Comparison of ENCODE assay signal across 1 cellular context in the genomic region with DNA sequence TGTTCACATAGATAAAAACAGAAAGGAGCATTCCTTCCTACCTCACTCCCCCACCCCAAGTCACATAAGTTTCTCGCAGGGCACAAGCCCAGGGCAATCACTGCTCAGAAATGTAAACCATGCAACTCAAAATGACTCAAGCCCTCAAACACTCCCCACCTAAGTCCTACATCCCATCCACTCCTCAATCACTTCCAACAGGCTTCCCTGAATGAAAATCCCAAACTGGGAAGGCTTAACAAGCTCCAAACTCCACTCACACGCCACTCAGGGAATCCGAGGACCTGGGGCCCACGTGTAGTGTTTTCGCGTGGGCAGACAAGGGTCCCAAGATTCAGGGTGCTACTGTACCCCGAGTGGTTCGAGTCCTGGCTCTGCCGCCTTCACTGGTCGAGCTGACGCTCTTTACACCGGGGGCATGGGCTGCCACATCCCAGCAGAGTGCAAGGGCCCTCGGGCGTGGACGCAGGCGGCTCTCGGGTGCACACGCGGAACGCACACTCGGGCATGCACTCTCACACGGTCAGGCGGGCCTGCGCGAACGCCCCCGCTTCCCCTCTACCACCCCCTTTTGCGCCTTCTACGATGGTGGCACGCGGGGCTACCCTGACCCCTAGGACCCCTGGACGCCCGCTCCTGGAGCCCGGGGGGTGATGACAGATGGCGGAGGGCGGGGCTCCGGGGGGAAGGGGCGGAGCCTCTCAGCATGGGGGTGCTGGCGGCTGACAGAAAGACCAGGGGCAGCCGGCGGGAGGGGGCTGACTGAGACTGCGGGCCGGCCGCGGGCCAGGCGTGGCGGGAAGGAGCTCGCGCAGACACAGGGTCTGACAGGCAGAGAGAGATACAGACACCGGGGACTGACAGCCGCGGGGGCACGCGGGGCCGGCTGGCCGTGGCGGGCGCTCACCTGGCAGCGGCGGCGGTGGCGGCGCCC.
A peak's percentile ranks its signal among the peaks of the same experiment; 100 is the strongest.
TF ChIP-seq lines count a peak whose summit lies in the region.

No MANE protein-coding gene starts in this region.

TF ChIP-seq in HepG2, 621 proteins besides CTCF, POLR2A, EP300 and RAD21 (continued from another document and continues in another):
- TF ChIP-seq GMEB2 (CRISPR knock-in tag; IDR thresholded peaks at IDR 0.05; ENCODE audit: low read depth) (no peak), CREB1 (IDR thresholded peaks at IDR 0.05) (no peak), CREB1 (CRISPR knock-in tag; IDR thresholded peaks at IDR 0.05) (no peak), ZNF264 (CRISPR knock-in tag; IDR thresholded peaks at IDR 0.05) (peak; percentile 67; the same call in 1 of the 2 replicates), ZNF607 (CRISPR knock-in tag; IDR thresholded peaks at IDR 0.05; ENCODE audit: borderline replicate concordance) (0 out of 2 replicates have a peak, but pooled peaks have one; percentile 85), KDM2A (CRISPR knock-in tag; IDR thresholded peaks at IDR 0.05; ENCODE audit: borderline replicate concordance, low read depth) (peak; percentile 72), ZNF674 (CRISPR knock-in tag; IDR thresholded peaks at IDR 0.05; ENCODE audit: low read depth) (0 out of 2 replicates have a peak, but pooled peaks have one; percentile 67), ZNF460 (CRISPR knock-in tag; IDR thresholded peaks at IDR 0.05; ENCODE audit: borderline replicate concordance) (no peak), ZNF749 (CRISPR knock-in tag; IDR thresholded peaks at IDR 0.05; ENCODE audit: borderline replicate concordance) (peak; percentile 68; the same call in 1 of the 2 replicates), PATZ1 (CRISPR knock-in tag; IDR thresholded peaks at IDR 0.05) (peak; percentile 83; the same call in 1 of the 2 replicates), ETV5 (CRISPR knock-in tag; IDR thresholded peaks at IDR 0.05; ENCODE audit: borderline replicate concordance) (peak; percentile 18; the same call in 1 of the 2 replicates), HNRNPL (IDR thresholded peaks at IDR 0.05; ENCODE audit: low read depth, low read length) (0 out of 2 replicates have a peak, but pooled peaks have one; percentile 34), ZNF780A (CRISPR knock-in tag; IDR thresholded peaks at IDR 0.05) (no peak), TFAP4 (IDR thresholded peaks at IDR 0.05; ENCODE audit: borderline replicate concordance, low read depth) (peak; percentile 25; the same call in 1 of the 2 replicates), HNF4G (IDR thresholded peaks at IDR 0.05; ENCODE audit: borderline replicate concordance, low read depth, low read length) (no peak), HNF4G (CRISPR knock-in tag; IDR thresholded peaks at IDR 0.05; ENCODE audit: borderline replicate concordance, low read depth) (peak; percentile 77; the same call in 1 of the 2 replicates), MTF2 (CRISPR knock-in tag; IDR thresholded peaks at IDR 0.05; ENCODE audit: borderline replicate concordance) (peak; percentile 85; the same call in 1 of the 2 replicates), HDAC2 (CRISPR knock-in tag; IDR thresholded peaks at IDR 0.05) (peak; percentile 58; the same call in 1 of the 2 replicates), SRSF1 (optimal IDR thresholded peaks at IDR 0.05; ENCODE audit: low read depth, low read length) (peak; percentile 92), ZNF326 (CRISPR knock-in tag; IDR thresholded peaks at IDR 0.05; ENCODE audit: borderline replicate concordance) (no peak), KLF15 (CRISPR knock-in tag; IDR thresholded peaks at IDR 0.05; ENCODE audit: borderline replicate concordance) (no peak), NR2F2 (IDR thresholded peaks at IDR 0.05; ENCODE audit: borderline replicate concordance, low read depth) (peak; percentile 39; the same call in 1 of the 2 replicates), ZNF660 (CRISPR knock-in tag; IDR thresholded peaks at IDR 0.05; ENCODE audit: borderline replicate concordance, low read depth) (no peak), ZMYM2 (CRISPR knock-in tag; IDR thresholded peaks at IDR 0.05) (0 out of 2 replicates have a peak, but pooled peaks have one; percentile 21), HDAC6 (IDR thresholded peaks at IDR 0.05; ENCODE audit: low read depth, low read length) (no peak)
- TF ChIP-seq, protein P1, sequence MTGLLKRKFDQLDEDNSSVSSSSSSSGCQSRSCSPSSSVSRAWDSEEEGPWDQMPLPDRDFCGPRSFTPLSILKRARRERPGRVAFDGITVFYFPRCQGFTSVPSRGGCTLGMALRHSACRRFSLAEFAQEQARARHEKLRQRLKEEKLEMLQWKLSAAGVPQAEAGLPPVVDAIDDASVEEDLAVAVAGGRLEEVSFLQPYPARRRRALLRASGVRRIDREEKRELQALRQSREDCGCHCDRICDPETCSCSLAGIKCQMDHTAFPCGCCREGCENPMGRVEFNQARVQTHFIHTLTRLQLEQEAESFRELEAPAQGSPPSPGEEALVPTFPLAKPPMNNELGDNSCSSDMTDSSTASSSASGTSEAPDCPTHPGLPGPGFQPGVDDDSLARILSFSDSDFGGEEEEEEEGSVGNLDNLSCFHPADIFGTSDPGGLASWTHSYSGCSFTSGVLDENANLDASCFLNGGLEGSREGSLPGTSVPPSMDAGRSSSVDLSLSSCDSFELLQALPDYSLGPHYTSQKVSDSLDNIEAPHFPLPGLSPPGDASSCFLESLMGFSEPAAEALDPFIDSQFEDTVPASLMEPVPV (CRISPR knock-in tag; IDR thresholded peaks at IDR 0.05): peak; percentile 24; the same call in 1 of the 2 replicates
- TF ChIP-seq, protein P2, sequence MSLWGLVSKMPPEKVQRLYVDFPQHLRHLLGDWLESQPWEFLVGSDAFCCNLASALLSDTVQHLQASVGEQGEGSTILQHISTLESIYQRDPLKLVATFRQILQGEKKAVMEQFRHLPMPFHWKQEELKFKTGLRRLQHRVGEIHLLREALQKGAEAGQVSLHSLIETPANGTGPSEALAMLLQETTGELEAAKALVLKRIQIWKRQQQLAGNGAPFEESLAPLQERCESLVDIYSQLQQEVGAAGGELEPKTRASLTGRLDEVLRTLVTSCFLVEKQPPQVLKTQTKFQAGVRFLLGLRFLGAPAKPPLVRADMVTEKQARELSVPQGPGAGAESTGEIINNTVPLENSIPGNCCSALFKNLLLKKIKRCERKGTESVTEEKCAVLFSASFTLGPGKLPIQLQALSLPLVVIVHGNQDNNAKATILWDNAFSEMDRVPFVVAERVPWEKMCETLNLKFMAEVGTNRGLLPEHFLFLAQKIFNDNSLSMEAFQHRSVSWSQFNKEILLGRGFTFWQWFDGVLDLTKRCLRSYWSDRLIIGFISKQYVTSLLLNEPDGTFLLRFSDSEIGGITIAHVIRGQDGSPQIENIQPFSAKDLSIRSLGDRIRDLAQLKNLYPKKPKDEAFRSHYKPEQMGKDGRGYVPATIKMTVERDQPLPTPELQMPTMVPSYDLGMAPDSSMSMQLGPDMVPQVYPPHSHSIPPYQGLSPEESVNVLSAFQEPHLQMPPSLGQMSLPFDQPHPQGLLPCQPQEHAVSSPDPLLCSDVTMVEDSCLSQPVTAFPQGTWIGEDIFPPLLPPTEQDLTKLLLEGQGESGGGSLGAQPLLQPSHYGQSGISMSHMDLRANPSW (CRISPR knock-in tag; IDR thresholded peaks at IDR 0.05; ENCODE audit: borderline replicate concordance): no peak
- TF ChIP-seq, protein P3, sequence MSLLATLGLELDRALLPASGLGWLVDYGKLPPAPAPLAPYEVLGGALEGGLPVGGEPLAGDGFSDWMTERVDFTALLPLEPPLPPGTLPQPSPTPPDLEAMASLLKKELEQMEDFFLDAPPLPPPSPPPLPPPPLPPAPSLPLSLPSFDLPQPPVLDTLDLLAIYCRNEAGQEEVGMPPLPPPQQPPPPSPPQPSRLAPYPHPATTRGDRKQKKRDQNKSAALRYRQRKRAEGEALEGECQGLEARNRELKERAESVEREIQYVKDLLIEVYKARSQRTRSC (CRISPR knock-in tag; IDR thresholded peaks at IDR 0.05; ENCODE audit: low read depth): 0 out of 2 replicates have a peak, but pooled peaks have one; percentile 74
- TF ChIP-seq, protein P4, sequence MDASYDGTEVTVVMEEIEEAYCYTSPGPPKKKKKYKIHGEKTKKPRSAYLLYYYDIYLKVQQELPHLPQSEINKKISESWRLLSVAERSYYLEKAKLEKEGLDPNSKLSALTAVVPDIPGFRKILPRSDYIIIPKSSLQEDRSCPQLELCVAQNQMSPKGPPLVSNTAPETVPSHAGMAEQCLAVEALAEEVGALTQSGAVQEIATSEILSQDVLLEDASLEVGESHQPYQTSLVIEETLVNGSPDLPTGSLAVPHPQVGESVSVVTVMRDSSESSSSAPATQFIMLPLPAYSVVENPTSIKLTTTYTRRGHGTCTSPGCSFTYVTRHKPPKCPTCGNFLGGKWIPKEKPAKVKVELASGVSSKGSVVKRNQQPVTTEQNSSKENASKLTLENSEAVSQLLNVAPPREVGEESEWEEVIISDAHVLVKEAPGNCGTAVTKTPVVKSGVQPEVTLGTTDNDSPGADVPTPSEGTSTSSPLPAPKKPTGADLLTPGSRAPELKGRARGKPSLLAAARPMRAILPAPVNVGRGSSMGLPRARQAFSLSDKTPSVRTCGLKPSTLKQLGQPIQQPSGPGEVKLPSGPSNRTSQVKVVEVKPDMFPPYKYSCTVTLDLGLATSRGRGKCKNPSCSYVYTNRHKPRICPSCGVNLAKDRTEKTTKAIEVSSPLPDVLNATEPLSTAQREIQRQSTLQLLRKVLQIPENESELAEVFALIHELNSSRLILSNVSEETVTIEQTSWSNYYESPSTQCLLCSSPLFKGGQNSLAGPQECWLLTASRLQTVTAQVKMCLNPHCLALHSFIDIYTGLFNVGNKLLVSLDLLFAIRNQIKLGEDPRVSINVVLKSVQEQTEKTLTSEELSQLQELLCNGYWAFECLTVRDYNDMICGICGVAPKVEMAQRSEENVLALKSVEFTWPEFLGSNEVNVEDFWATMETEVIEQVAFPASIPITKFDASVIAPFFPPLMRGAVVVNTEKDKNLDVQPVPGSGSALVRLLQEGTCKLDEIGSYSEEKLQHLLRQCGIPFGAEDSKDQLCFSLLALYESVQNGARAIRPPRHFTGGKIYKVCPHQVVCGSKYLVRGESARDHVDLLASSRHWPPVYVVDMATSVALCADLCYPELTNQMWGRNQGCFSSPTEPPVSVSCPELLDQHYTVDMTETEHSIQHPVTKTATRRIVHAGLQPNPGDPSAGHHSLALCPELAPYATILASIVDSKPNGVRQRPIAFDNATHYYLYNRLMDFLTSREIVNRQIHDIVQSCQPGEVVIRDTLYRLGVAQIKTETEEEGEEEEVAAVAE (CRISPR knock-in tag; IDR thresholded peaks at IDR 0.05; ENCODE audit: borderline replicate concordance): no peak
- TF ChIP-seq, protein P5, sequence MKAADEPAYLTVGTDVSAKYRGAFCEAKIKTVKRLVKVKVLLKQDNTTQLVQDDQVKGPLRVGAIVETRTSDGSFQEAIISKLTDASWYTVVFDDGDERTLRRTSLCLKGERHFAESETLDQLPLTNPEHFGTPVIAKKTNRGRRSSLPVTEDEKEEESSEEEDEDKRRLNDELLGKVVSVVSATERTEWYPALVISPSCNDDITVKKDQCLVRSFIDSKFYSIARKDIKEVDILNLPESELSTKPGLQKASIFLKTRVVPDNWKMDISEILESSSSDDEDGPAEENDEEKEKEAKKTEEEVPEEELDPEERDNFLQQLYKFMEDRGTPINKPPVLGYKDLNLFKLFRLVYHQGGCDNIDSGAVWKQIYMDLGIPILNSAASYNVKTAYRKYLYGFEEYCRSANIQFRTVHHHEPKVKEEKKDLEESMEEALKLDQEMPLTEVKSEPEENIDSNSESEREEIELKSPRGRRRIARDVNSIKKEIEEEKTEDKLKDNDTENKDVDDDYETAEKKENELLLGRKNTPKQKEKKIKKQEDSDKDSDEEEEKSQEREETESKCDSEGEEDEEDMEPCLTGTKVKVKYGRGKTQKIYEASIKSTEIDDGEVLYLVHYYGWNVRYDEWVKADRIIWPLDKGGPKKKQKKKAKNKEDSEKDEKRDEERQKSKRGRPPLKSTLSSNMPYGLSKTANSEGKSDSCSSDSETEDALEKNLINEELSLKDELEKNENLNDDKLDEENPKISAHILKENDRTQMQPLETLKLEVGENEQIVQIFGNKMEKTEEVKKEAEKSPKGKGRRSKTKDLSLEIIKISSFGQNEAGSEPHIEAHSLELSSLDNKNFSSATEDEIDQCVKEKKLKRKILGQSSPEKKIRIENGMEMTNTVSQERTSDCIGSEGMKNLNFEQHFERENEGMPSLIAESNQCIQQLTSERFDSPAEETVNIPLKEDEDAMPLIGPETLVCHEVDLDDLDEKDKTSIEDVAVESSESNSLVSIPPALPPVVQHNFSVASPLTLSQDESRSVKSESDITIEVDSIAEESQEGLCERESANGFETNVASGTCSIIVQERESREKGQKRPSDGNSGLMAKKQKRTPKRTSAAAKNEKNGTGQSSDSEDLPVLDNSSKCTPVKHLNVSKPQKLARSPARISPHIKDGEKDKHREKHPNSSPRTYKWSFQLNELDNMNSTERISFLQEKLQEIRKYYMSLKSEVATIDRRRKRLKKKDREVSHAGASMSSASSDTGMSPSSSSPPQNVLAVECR (CRISPR knock-in tag; IDR thresholded peaks at IDR 0.05; ENCODE audit: borderline replicate concordance): peak; percentile 97
- TF ChIP-seq, protein P6, sequence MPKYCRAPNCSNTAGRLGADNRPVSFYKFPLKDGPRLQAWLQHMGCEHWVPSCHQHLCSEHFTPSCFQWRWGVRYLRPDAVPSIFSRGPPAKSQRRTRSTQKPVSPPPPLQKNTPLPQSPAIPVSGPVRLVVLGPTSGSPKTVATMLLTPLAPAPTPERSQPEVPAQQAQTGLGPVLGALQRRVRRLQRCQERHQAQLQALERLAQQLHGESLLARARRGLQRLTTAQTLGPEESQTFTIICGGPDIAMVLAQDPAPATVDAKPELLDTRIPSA (CRISPR knock-in tag; IDR thresholded peaks at IDR 0.05; ENCODE audit: borderline replicate concordance): peak; percentile 93; the same call in 1 of the 2 replicates
